In the genomic region with DNA sequence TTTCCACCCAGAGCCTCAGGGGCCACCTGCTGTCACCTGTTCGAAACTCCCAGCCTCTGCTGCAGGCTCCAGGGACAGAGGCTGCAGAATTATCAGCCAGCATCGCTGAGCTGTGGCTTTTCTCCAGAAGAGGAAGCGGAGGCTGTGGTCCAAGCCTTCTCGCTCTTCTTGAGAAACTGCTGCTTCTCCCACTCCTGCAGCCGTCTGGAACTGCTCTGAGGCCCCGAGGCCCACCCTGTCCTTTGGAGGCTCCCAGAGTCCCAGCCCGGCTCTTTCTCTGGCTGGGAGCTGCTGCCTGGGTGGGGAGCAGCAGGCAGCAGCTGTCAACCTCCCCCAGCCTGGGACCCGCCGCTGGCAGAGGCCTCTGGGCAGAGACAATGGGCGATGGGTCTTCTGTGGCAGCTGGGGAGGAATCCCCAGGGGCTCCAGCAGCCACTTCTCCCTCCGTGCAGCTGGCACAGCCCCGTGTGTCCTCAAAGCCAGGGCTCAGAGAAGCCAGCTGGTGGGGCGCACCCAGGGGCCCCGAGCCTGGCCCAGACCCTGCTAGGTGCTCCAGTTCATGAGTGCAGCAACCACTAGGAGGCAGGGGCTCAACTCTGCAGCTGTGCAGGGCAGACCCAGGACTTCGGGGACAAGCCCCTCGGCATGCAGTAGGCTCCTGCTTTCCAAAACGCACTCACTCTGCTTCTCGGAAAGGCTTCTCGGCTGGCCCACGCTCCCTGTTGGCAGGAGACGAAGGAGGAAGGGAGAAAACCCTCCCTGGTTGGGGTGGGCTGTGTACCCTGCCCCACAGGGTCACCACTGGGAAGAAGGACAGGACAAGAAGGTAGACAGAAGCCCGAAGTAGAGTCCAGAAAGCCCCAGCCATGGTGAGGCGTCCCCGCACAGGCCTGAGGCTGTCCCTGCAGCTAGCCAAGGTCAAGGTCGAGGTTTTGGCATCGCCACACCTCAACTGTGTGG, we compare ENCODE assay signal across 8 cellular contexts. TPM values are rescaled to one million over a fixed set of nuclear protein-coding genes. Genes with fewer than 3 reads are reported as not detected.
A peak's percentile ranks its signal among the peaks of the same experiment; 100 is the strongest.
DNase-seq lines count a peak whose midpoint lies in the region; ATAC-seq and TF ChIP-seq lines count a peak whose summit lies in the region.

No MANE protein-coding gene starts in this region.

- no peaks in the 10 kb centered on the region for H3K79me2 ChIP-seq in DOHH2 (ENCODE audit: control insufficient read depth, low read length)

- no peaks in the 10 kb centered on the region for H3K27me3 ChIP-seq in DOHH2 (ENCODE audit: control insufficient read depth, low read length)
- no peaks in the 10 kb centered on the region for H3K27me3 ChIP-seq in spleen (replicated peaks in 1 of 7)
- no peaks in the 10 kb centered on the region for H3K27me3 ChIP-seq in ascending aorta

- peak overlapping the region; percentile 10 to 53 for H3K4me3 Mint-ChIP-seq in effector memory CD8-positive, alpha-beta T cell

- peaks cover 10 to 37% of the 10 kb centered on the region in 2 donors for H3K4me1 Mint-ChIP-seq in effector memory CD8-positive, alpha-beta T cell (ENCODE audit: low read depth in 2 of 2)

- TF ChIP-seq POLR2A in spleen (IDR thresholded peaks at IDR 0.05) = no peak

- H3K36me3 ChIP-seq in DOHH2 (ENCODE audit: control insufficient read depth, low read length) (peaks cover 21% of the 10 kb centered on the region), spleen (peaks cover 0 to 6% (median 0%) of the 10 kb centered on the region in 6 donors), ascending aorta (no peaks in the 10 kb centered on the region)

- H3K27me3 Mint-ChIP-seq in effector memory CD8-positive, alpha-beta T cell = no peaks in the 10 kb centered on the region

- no peaks in the 10 kb centered on the region for H4K20me1 ChIP-seq in DOHH2 (ENCODE audit: control insufficient read depth, insufficient read depth, low read depth, low read length)

- H3K36me3 Mint-ChIP-seq in effector memory CD8-positive, alpha-beta T cell (ENCODE audit: insufficient read depth) = peaks cover 7% of the 10 kb centered on the region

- H3K4me1 ChIP-seq in DOHH2 (ENCODE audit: control insufficient read depth, low read length) (peaks cover 32% of the 10 kb centered on the region), spleen (peaks cover 9 to 60% (median 27%) of the 10 kb centered on the region in 6 donors), ascending aorta (no peaks in the 10 kb centered on the region)

- peak overlapping the region; percentile 65 for H3K4me2 ChIP-seq in DOHH2 (ENCODE audit: low read length)

- ATAC-seq in HG02759 (IDR thresholded peaks at IDR 0.05; ENCODE audit: unreplicated experiment) (peak; percentile 60), HG03135 (IDR thresholded peaks at IDR 0.05; ENCODE audit: unreplicated experiment) (no peak)
- ATAC-seq in effector memory CD8-positive, alpha-beta T cell (replicated peaks) = peak; percentile 14

- DNase-seq in OCI-M1 (lab: John Stamatoyannopoulos, UW) = peak; percentile 85
- no peak for DNase-seq in effector memory CD8-positive, alpha-beta T cell
- DNase-seq in spleen = peak; percentile 88
- no peak for DNase-seq in NCI-H146 (lab: John Stamatoyannopoulos, UW)
- DNase-seq in ascending aorta (ENCODE audit: low spot score in 2 of 2) = no peak

- TF ChIP-seq CTCF in DOHH2 (IDR thresholded peaks at IDR 0.05; ENCODE audit: low read depth, low read length, poor library complexity, severe bottlenecking) = peak; percentile 71
- peak in 9 of 11 experiments; percentile 39 to 54 (median 47) for TF ChIP-seq CTCF in spleen (IDR thresholded peaks at IDR 0.05 in 8 of 11, conservative IDR thresholded peaks at IDR 0.05 in 3 of 11)
- TF ChIP-seq CTCF in ascending aorta (IDR thresholded peaks at IDR 0.05) = no peak

- 47 to 55% (median 48%) methylated on average over 22 to 26 of the region's 26 CpGs for WGBS in spleen, 5 donors

- H3K4me3 ChIP-seq in DOHH2 (ENCODE audit: low read length) = peak overlapping the region; percentile 42
- peak overlapping the region in 1 of 8 donors; percentile 43 for H3K4me3 ChIP-seq in spleen
- H3K4me3 ChIP-seq in ascending aorta = no peak overlapping the region

- peaks cover 15% of the 10 kb centered on the region; the same call in 1 of the 2 replicates for H3F3A ChIP-seq in DOHH2 (ENCODE audit: control insufficient read depth, insufficient read depth)

- H3K9me3 ChIP-seq in DOHH2 (ENCODE audit: control insufficient read depth, insufficient read depth, low read length) (no peaks in the 10 kb centered on the region), spleen (no peaks in the 10 kb centered on the region), ascending aorta (no peaks in the 10 kb centered on the region)

- H3K9me2 ChIP-seq in DOHH2 (replicated peaks; ENCODE audit: control insufficient read depth, low read length) = no peaks in the 10 kb centered on the region

- peak overlapping the region; percentile 59 for H3K27ac ChIP-seq in DOHH2 (ENCODE audit: low read depth, low read length)
- H3K27ac ChIP-seq in spleen = peak overlapping the region in 4 of 8 donors; percentile 53 to 73 (median 68)
- H3K27ac ChIP-seq in ascending aorta = no peak overlapping the region

- intact Hi-C loops in spleen (cut with DNase I; ENCODE audit: low total_unique reads) (no loop called here), ascending aorta (cut with DNase I) (no loop called here)

- H3K27ac Mint-ChIP-seq in effector memory CD8-positive, alpha-beta T cell = peak overlapping the region; percentile 56 to 88

- H3K9me3 Mint-ChIP-seq in effector memory CD8-positive, alpha-beta T cell = no peaks in the 10 kb centered on the region

RNA-seq across cellular contexts. Expression of a gene that starts 49.9 kb away (rescaled TPM):
- total RNA-seq in spleen = 100 to 1,000 TPM in 2 of 7 donors, 10 to 100 TPM in 5; 62.0 to 139 (median 86.8) TPM
- polyA plus RNA-seq in spleen = 10 to 100 TPM in 2 of 3 donors, 1 to 10 TPM in 1; 10.0 to 33.3 (median 10.9) TPM
- 86.3 TPM for total RNA-seq in ascending aorta

Comparison
In these comparisons a context has a peak if more than half of its experiments do, and no peak if none do; other contexts are left out.
1. CTCF ChIP-seq: peak in DOHH2 (single experiment) and spleen (9 of 11); none in ascending aorta (0 of 3).
2. DNase-seq: peak in OCI-M1 (single experiment) and spleen (single experiment); none in effector memory CD8-positive, alpha-beta T cell (0 of 3), NCI-H146 (single experiment) and ascending aorta (0 of 2).